ENCODE assay signal across 16 cellular contexts in the genomic region with DNA sequence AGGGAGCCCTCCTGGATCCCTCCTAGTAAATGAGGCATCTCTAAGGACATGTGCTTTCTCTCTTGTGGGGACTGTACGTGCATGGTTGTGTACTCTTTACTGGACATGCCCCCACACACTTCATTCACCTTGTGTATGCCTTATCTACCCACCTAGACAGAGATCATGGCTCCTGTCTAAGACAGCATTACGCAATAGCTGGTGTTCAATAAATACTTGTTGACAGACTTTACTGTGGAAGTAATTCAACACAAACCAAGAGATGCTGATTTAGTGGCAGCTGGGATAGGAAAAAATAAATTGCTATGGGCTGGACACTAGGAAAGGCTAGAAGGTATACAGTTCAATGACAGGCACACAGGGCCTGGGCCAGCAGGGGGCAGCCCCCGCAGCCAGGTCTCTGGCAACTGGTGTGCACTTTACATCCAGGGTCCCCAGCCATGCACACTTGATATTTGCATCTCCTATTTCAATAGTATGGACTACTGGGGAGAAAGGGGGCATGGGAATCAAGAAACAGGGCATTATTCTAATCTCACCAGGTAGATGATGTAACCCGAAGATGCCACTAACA. TPM values are rescaled to one million over a fixed set of nuclear protein-coding genes. Genes with fewer than 3 reads are reported as not detected.
DNase-seq lines count a peak whose midpoint lies in the region; ATAC-seq and TF ChIP-seq lines count a peak whose summit lies in the region.
"Had no signal": no experiment of that assay in that cellular context is flagged by ENCODE, and none has a peak within 500 bp of the region (broad histone marks: within the 10 kb centered on the region; RNA-seq: fewer than 3 reads in every experiment).

No MANE protein-coding gene starts in this region.

- no peak overlapping the region for H3K4me2 ChIP-seq in OCI-LY3 (ENCODE audit: low read length)

- ATAC-seq in Right ventricle myocardium inferior (no peak), upper lobe of right lung (no peak)
- ATAC-seq: activated CD4-positive, alpha-beta T cell treated with anti-CD3 and anti-CD28 coated beads for 36 hours; activated T-helper 17 cell treated with anti-CD3 and anti-CD28 coated beads, Interleukin-2, amount 50 U/mL, for 72 hours; left lobe of liver had no signal

- H4K20me1 ChIP-seq in OCI-LY3 (ENCODE audit: insufficient read depth, low read length): no peaks in the 10 kb centered on the region

- TF ChIP-seq CTCF in cardiac muscle cell (IDR thresholded peaks at IDR 0.05; ENCODE audit: low read depth, low read length): peak; percentile 43
- TF ChIP-seq CTCF in OCI-LY3 (IDR thresholded peaks at IDR 0.05; ENCODE audit: low read depth, low read length): peak; percentile 39
- TF ChIP-seq CTCF in fibroblast of villous mesenchyme (IDR thresholded peaks at IDR 0.05; ENCODE audit: insufficient read depth, low read depth, low read length): peak; percentile 51
- TF ChIP-seq CTCF in upper lobe of right lung (IDR thresholded peaks at IDR 0.05): peak; percentile 15

- H2AFZ ChIP-seq in OCI-LY3 (ENCODE audit: low read depth, low read length): no peak overlapping the region

- no peaks in the 10 kb centered on the region for H3K79me2 ChIP-seq in OCI-LY3 (ENCODE audit: low read length)

- H3K27me3 ChIP-seq in cardiac muscle cell (no peaks in the 10 kb centered on the region), OCI-LY3 (ENCODE audit: low read depth, low read length) (no peaks in the 10 kb centered on the region), upper lobe of right lung (no peaks in the 10 kb centered on the region)
- H3K27me3 ChIP-seq: SJCRH30, stomach had no signal

- peak in 1 of 2 donors; percentile 44 for DNase-seq in cardiac muscle cell (ENCODE audit: low read depth in 1 of 2, low spot score in 1 of 2)
- DNase-seq in Right ventricle myocardium inferior (ENCODE audit: missing footprints): no peak
- DNase-seq in fibroblast of villous mesenchyme (ENCODE audit: low read depth): no peak
- DNase-seq in upper lobe of right lung: no peak
- no peak for DNase-seq in DMS114 treated with DMSO at 0.1 percent for 48 hours (lab: John Stamatoyannopoulos, UW; ENCODE audit: unreplicated experiment)
- DNase-seq in activated T-cell treated with anti-CD3 and anti-CD28 coated beads for 4 hours: no peak
- no peak for DNase-seq in cerebellum (ENCODE audit: low spot score)
- DNase-seq: activated CD4-positive, alpha-beta T cell treated with anti-CD3 and anti-CD28 coated beads for 36 hours; NCI-H345; stimulated activated CD4-positive, alpha-beta T cell treated with anti-CD3 and anti-CD28 coated beads, Interleukin-2, amount 100 ng/mL, for 24 hours; stomach had no signal

- H3K9me3 ChIP-seq in cardiac muscle cell (ENCODE audit: low read depth) (no peaks in the 10 kb centered on the region), OCI-LY3 (ENCODE audit: insufficient read depth, low read length) (no peaks in the 10 kb centered on the region), upper lobe of right lung (no peaks in the 10 kb centered on the region)
- H3K9me3 ChIP-seq: SJCRH30, stomach had no signal

- intact Hi-C loops in Right ventricle myocardium inferior (cut with DNase I) (no loop called here), upper lobe of right lung (cut with DNase I) (no loop called here)

- H3K36me3 ChIP-seq in cardiac muscle cell (no peaks in the 10 kb centered on the region), OCI-LY3 (replicated peaks; ENCODE audit: low read depth, low read length) (no peaks in the 10 kb centered on the region), upper lobe of right lung (no peaks in the 10 kb centered on the region)
- H3K36me3 ChIP-seq: SJCRH30, stomach had no signal

- no peak overlapping the region for H3K9ac ChIP-seq in OCI-LY3 (ENCODE audit: low read length)

- H3K27ac ChIP-seq in cardiac muscle cell (no peak overlapping the region), OCI-LY3 (ENCODE audit: low read length) (no peak overlapping the region), upper lobe of right lung (no peak overlapping the region)
- H3K27ac ChIP-seq: SJCRH30, stomach had no signal

- H3K4me3 ChIP-seq in cardiac muscle cell (no peak overlapping the region), OCI-LY3 (ENCODE audit: low read length) (no peak overlapping the region), fibroblast of villous mesenchyme (ENCODE audit: low read depth, low read length) (no peak overlapping the region), upper lobe of right lung (no peak overlapping the region)
- H3K4me3 ChIP-seq: SJCRH30, stomach had no signal

- H3K4me1 ChIP-seq in cardiac muscle cell (ENCODE audit: low read depth) (no peaks in the 10 kb centered on the region), OCI-LY3 (ENCODE audit: low read length) (no peaks in the 10 kb centered on the region), upper lobe of right lung (no peaks in the 10 kb centered on the region)
- H3K4me1 ChIP-seq: SJCRH30 had no signal

RNA-seq across cellular contexts. Expression of gene TRABD2B, which starts 24.2 kb away (rescaled TPM):
- total RNA-seq in cardiac muscle cell: 0.60 and 1.2 TPM in 2 replicates
- polyA plus RNA-seq in cardiac muscle cell: 0.10 and 0.82 TPM in 2 replicates
- total RNA-seq in Right ventricle myocardium inferior: 0.57 TPM
- total RNA-seq in fibroblast of villous mesenchyme: not detected in 2 replicates
- total RNA-seq in upper lobe of right lung: 1.2 TPM
- 0.36 TPM for total RNA-seq in cerebellum
- total RNA-seq: activated CD4-positive, alpha-beta T cell treated with anti-CD3 and anti-CD28 coated beads for 36 hours; activated T-helper 17 cell treated with anti-CD3 and anti-CD28 coated beads, Interleukin-2, amount 50 U/mL, for 72 hours; LHCN-M2 had no signal
